In the genomic region with DNA sequence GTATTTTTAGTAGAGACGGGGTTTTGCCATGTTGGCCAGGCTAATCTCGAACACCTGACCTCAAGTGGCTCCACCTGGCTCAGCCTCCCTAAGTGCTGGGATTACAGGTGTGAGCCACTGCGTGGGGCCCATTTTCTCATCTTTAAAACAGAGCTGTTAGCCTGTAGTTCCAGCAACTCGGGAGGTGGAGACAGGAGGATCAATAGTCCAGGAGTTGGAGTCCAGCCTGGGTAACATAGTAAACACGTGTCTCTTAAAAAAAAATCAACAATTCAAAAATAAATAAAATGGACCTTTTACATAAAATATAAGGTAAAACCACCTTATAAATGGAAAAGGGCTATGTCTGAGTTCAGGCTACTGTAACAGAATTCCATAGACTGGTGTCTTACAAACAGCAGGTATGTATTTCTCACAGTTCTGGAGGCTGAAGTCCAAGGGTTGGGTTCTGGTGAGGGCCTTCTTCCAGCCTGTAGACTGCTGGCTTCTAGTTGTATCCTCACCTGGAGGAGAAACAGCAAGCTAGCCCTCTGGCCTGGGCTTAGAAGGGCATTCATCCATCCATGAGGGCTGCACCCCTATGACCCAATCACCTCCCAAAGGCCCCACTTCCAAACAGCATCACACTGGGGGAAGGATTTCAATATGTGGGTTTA, we compare ENCODE assay signal across 24 cellular contexts. TPM values are rescaled to one million over a fixed set of nuclear protein-coding genes. Genes with fewer than 3 reads are reported as not detected.
DNase-seq lines count a peak whose midpoint lies in the region; FAIRE-seq and TF ChIP-seq lines count a peak whose summit lies in the region.
"Had no signal": no experiment of that assay in that cellular context is flagged by ENCODE, and none has a peak within 500 bp of the region (broad histone marks: within the 10 kb centered on the region; RNA-seq: fewer than 3 reads in every experiment).

No MANE protein-coding gene starts in this region.

- H3K27me3 ChIP-seq in liver (ENCODE audit: control insufficient read depth in 4 of 4, insufficient read depth in 4 of 4, low read length in 3 of 4), result no peaks in the 10 kb centered on the region
- H3K27me3 ChIP-seq: uterus had no signal

- intact Hi-C loops in activated naive CD4-positive, alpha-beta T cell treated with anti-CD3 and anti-CD28 coated beads for 36 hours (cut with micrococcal nuclease), result loop anchor here (5.0 to 10.0 kb wide), 2 partner anchors 35 to 298 kb away; partner anchors contain the start of genes GPC2, STAG3 and TRIM4

- H3K27ac ChIP-seq in liver (ENCODE audit: low read depth in 1 of 2, low read length in 2 of 2), result peak overlapping the region; percentile 2 to 40
- H3K27ac ChIP-seq: heart left ventricle, skin epidermis, uterus had no signal

- H3K9me3 Mint-ChIP-seq in activated naive CD4-positive, alpha-beta T cell treated with anti-CD3 and anti-CD28 coated beads for 36 hours, result no peaks in the 10 kb centered on the region
- H3K9me3 Mint-ChIP-seq in IgD-negative memory B cell, result no peaks in the 10 kb centered on the region
- H3K9me3 Mint-ChIP-seq: activated T-helper 1 cell treated with anti-CD3 and anti-CD28 coated beads, Interleukin-12 subunit alpha, Interleukin-12 subunit beta, Interleukin-2, Interleukin-4 antibody, amounts not matched to agents 30 ng/mL and 10 ng/mL and 1 ng/mL, durations not matched to agents 14 hours and 24 hours and 36 hours; CD8-positive, alpha-beta memory T cell had no signal

- DNase-seq in activated naive CD4-positive, alpha-beta T cell treated with anti-CD3 and anti-CD28 coated beads for 36 hours, result no peak
- DNase-seq in activated naive CD4-positive, alpha-beta T cell (lab: John Stamatoyannopoulos, UW), result no peak
- DNase-seq in urothelium cell line (ENCODE audit: low spot score) (peak; percentile 3), RKO (ENCODE audit: low spot score) (no peak), NCI-H1105 treated with DMSO at 0.1 percent for 48 hours (lab: John Stamatoyannopoulos, UW) (no peak)
- DNase-seq: CD8-positive, alpha-beta memory T cell; DMS153; foreskin fibroblast; heart left ventricle; NCI-H1092 treated with DMSO at 0.1 percent for 48 hours; NCI-H1930; NCI-H345; NCI-H748 treated with DMSO at 0.1 percent for 48 hours; occipital lobe; stimulated activated CD4-positive, alpha-beta T cell treated with anti-CD3 and anti-CD28 coated beads, Interleukin-2, amount 100 ng/mL, for 24 hours; T1000; uterus had no signal

- TF ChIP-seq CTCF in liver (IDR thresholded peaks at IDR 0.05; ENCODE audit: low read depth, low read length, missing input control), result no peak

- no peak for FAIRE-seq in urothelium cell line (lab: Jason Lieb, UNC)
- FAIRE-seq: G401.6, GM18507 had no signal

- no peak for TF ChIP-seq RAD21 in liver (IDR thresholded peaks at IDR 0.05)

- CTCF ChIA-PET in activated naive CD4-positive, alpha-beta T cell treated with anti-CD3 and anti-CD28 coated beads for 36 hours (lab: Charles Lee), result interaction anchor here (0.6 to 1.7 kb wide), 3 partner anchors 20 to 753 kb away, joined by 3 to 5 read pairs (median 3); no protein-coding TSS in a partner anchor

- peak overlapping the region; percentile 69 for H3K27ac Mint-ChIP-seq in activated naive CD4-positive, alpha-beta T cell treated with anti-CD3 and anti-CD28 coated beads for 36 hours
- peak overlapping the region in 2 of 3 donors; percentile 4 to 79 for H3K27ac Mint-ChIP-seq in IgD-negative memory B cell

- 38% methylated on average over 5 of the region's 5 CpGs for WGBS in liver

- H3K4me3 ChIP-seq in liver (ENCODE audit: low read depth in 1 of 3, low read length in 3 of 3), result no peak overlapping the region
- H3K4me3 ChIP-seq: heart left ventricle, skin epidermis, uterus had no signal

- H3K4me1 Mint-ChIP-seq in activated naive CD4-positive, alpha-beta T cell treated with anti-CD3 and anti-CD28 coated beads for 36 hours (ENCODE audit: low read depth), result peaks cover 85% of the 10 kb centered on the region
- peaks cover 47 to 63% (median 51%) of the 10 kb centered on the region in 3 donors for H3K4me1 Mint-ChIP-seq in IgD-negative memory B cell

- no peaks in the 10 kb centered on the region for H3K9me3 ChIP-seq in liver (ENCODE audit: control insufficient read depth in 4 of 4, low read length in 3 of 4)
- H3K9me3 ChIP-seq: heart left ventricle, uterus had no signal

- H3K9ac ChIP-seq in liver (ENCODE audit: low read depth in 1 of 2, low read length in 2 of 2), result no peak overlapping the region

- H3K4me3 Mint-ChIP-seq in activated naive CD4-positive, alpha-beta T cell treated with anti-CD3 and anti-CD28 coated beads for 36 hours, result peak overlapping the region; percentile 3
- H3K4me3 Mint-ChIP-seq in IgD-negative memory B cell, result peak overlapping the region in 1 of 4 donors; percentile 37

- no peaks in the 10 kb centered on the region for H3K36me3 ChIP-seq in liver (ENCODE audit: control insufficient read depth in 4 of 4, insufficient read depth in 3 of 4, low read depth in 1 of 4, low read length in 3 of 4)
- H3K36me3 ChIP-seq: heart left ventricle, uterus had no signal

- peaks cover 9% of the 10 kb centered on the region for H3K36me3 Mint-ChIP-seq in activated naive CD4-positive, alpha-beta T cell treated with anti-CD3 and anti-CD28 coated beads for 36 hours (ENCODE audit: low read depth)
- no peaks in the 10 kb centered on the region for H3K36me3 Mint-ChIP-seq in IgD-negative memory B cell

- H3K27me3 Mint-ChIP-seq in activated naive CD4-positive, alpha-beta T cell treated with anti-CD3 and anti-CD28 coated beads for 36 hours (ENCODE audit: low read depth), result no peaks in the 10 kb centered on the region
- H3K27me3 Mint-ChIP-seq in IgD-negative memory B cell, result no peaks in the 10 kb centered on the region

- H3K4me1 ChIP-seq in liver (ENCODE audit: control insufficient read depth in 4 of 4, insufficient read depth in 4 of 4, low read length in 3 of 4), result peaks cover 9 to 44% (median 33%) of the 10 kb centered on the region in 4 donors
- H3K4me1 ChIP-seq: uterus had no signal

TF ChIP-seq in liver, 16 proteins besides CTCF, POLR2A, EP300 and RAD21 (continues in another document):
- TF ChIP-seq HNF4G (IDR thresholded peaks at IDR 0.05) (peak; percentile 21), EGR1 (IDR thresholded peaks at IDR 0.05; ENCODE audit: low read depth in 2 of 2) (no peak), TAF1 (conservative IDR thresholded peaks at IDR 0.05) (no peak), NR2F2 (IDR thresholded peaks at IDR 0.05) (no peak), MAX (IDR thresholded peaks at IDR 0.05) (peak; percentile 42), ATF3 (IDR thresholded peaks at IDR 0.05) (no peak), HNF4A (conservative IDR thresholded peaks at IDR 0.05) (peak; percentile 83 to 87), RXRA (IDR thresholded peaks at IDR 0.05) (peak in 1 of 2 donors; percentile 29), YY1 (IDR thresholded peaks at IDR 0.05) (no peak), FOXA1 (IDR thresholded peaks at IDR 0.05) (no peak), GABPA (IDR thresholded peaks at IDR 0.05 in 1 of 2, conservative IDR thresholded peaks at IDR 0.05 in 1 of 2) (no peak)
- TF ChIP-seq, protein P1, sequence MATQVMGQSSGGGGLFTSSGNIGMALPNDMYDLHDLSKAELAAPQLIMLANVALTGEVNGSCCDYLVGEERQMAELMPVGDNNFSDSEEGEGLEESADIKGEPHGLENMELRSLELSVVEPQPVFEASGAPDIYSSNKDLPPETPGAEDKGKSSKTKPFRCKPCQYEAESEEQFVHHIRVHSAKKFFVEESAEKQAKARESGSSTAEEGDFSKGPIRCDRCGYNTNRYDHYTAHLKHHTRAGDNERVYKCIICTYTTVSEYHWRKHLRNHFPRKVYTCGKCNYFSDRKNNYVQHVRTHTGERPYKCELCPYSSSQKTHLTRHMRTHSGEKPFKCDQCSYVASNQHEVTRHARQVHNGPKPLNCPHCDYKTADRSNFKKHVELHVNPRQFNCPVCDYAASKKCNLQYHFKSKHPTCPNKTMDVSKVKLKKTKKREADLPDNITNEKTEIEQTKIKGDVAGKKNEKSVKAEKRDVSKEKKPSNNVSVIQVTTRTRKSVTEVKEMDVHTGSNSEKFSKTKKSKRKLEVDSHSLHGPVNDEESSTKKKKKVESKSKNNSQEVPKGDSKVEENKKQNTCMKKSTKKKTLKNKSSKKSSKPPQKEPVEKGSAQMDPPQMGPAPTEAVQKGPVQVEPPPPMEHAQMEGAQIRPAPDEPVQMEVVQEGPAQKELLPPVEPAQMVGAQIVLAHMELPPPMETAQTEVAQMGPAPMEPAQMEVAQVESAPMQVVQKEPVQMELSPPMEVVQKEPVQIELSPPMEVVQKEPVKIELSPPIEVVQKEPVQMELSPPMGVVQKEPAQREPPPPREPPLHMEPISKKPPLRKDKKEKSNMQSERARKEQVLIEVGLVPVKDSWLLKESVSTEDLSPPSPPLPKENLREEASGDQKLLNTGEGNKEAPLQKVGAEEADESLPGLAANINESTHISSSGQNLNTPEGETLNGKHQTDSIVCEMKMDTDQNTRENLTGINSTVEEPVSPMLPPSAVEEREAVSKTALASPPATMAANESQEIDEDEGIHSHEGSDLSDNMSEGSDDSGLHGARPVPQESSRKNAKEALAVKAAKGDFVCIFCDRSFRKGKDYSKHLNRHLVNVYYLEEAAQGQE (IDR thresholded peaks at IDR 0.05), result no peak

RNA-seq across cellular contexts. Expression of gene PVRIG, which starts 7.0 kb away (rescaled TPM):
- 10 to 100 TPM; 22.7 to 22.8 TPM for total RNA-seq in activated naive CD4-positive, alpha-beta T cell treated with anti-CD3 and anti-CD28 coated beads for 36 hours
- 94.5 TPM for polyA plus RNA-seq in IgD-negative memory B cell
- under 1 TPM; 0.37 to 0.59 TPM for total RNA-seq in liver
- polyA plus RNA-seq in liver, result under 1 TPM; 0.58 to 0.81 TPM
- total RNA-seq: cerebellum, occipital lobe had no signal

RNA-seq across cellular contexts. Expression of gene STAG3, which starts 35.0 kb away (rescaled TPM):
- 10 to 100 TPM; 38.4 to 41.0 TPM for total RNA-seq in activated naive CD4-positive, alpha-beta T cell treated with anti-CD3 and anti-CD28 coated beads for 36 hours
- polyA plus RNA-seq in IgD-negative memory B cell (61.5 TPM), liver (1 to 10 TPM; 5.4 to 7.0 TPM)
- total RNA-seq in liver, result 1 to 10 TPM in 1 of 2 donors, under 1 TPM in 1; 0.28 to 1.1 TPM

RNA-seq across cellular contexts. Expression of gene GPC2, which starts 35.6 kb away (rescaled TPM):
- total RNA-seq in activated naive CD4-positive, alpha-beta T cell treated with anti-CD3 and anti-CD28 coated beads for 36 hours, result 1 to 10 TPM; 7.6 to 9.5 TPM
- 0.23 TPM for polyA plus RNA-seq in IgD-negative memory B cell
- total RNA-seq in liver, result under 1 TPM; 0.33 to 0.79 TPM
- under 1 TPM in 1 of 2 donors, not detected in 1; 0.14 TPM for polyA plus RNA-seq in liver
- polyA plus RNA-seq: CD8-positive, alpha-beta memory T cell had no signal

RNA-seq across cellular contexts. Expression of gene GAL3ST4, which starts 44.3 kb away (rescaled TPM):
- 1 to 10 TPM; 6.2 to 6.5 TPM for total RNA-seq in activated naive CD4-positive, alpha-beta T cell treated with anti-CD3 and anti-CD28 coated beads for 36 hours
- polyA plus RNA-seq in IgD-negative memory B cell (0.38 TPM), liver (under 1 TPM; 0.18 to 0.57 TPM)
- under 1 TPM; 0.17 to 0.28 TPM for total RNA-seq in liver

RNA-seq across cellular contexts. Expression of gene TRAPPC14, which starts 54.2 kb away (rescaled TPM):
- 10 to 100 TPM; 21.2 to 21.6 TPM for total RNA-seq in activated naive CD4-positive, alpha-beta T cell treated with anti-CD3 and anti-CD28 coated beads for 36 hours
- polyA plus RNA-seq in IgD-negative memory B cell (6.3 TPM), liver (1 to 10 TPM; 2.8 to 9.7 TPM)
- 1 to 10 TPM; 3.5 to 6.9 TPM for total RNA-seq in liver

Comparison
In these comparisons a context has a peak if more than half of its experiments do, and no peak if none do; other contexts are left out.
1. RNA of gene PVRIG, which starts 7.0 kb away (total RNA-seq): 22.7 to 22.8 TPM in activated naive CD4-positive, alpha-beta T cell treated with anti-CD3 and anti-CD28 coated beads for 36 hours; 0.37 to 0.59 TPM in liver; every median in the first group is over 10 times any median in the second.
2. RNA of gene STAG3, which starts 35.0 kb away (total RNA-seq): 38.4 to 41.0 TPM in activated naive CD4-positive, alpha-beta T cell treated with anti-CD3 and anti-CD28 coated beads for 36 hours; 0.28 to 1.1 TPM in liver; every median in the first group is over 10 times any median in the second.
3. RNA of gene GPC2, which starts 35.6 kb away (total RNA-seq): 7.6 to 9.5 TPM in activated naive CD4-positive, alpha-beta T cell treated with anti-CD3 and anti-CD28 coated beads for 36 hours; 0.33 to 0.79 TPM in liver; every median in the first group is over 4 times any median in the second.